In the genomic region with DNA sequence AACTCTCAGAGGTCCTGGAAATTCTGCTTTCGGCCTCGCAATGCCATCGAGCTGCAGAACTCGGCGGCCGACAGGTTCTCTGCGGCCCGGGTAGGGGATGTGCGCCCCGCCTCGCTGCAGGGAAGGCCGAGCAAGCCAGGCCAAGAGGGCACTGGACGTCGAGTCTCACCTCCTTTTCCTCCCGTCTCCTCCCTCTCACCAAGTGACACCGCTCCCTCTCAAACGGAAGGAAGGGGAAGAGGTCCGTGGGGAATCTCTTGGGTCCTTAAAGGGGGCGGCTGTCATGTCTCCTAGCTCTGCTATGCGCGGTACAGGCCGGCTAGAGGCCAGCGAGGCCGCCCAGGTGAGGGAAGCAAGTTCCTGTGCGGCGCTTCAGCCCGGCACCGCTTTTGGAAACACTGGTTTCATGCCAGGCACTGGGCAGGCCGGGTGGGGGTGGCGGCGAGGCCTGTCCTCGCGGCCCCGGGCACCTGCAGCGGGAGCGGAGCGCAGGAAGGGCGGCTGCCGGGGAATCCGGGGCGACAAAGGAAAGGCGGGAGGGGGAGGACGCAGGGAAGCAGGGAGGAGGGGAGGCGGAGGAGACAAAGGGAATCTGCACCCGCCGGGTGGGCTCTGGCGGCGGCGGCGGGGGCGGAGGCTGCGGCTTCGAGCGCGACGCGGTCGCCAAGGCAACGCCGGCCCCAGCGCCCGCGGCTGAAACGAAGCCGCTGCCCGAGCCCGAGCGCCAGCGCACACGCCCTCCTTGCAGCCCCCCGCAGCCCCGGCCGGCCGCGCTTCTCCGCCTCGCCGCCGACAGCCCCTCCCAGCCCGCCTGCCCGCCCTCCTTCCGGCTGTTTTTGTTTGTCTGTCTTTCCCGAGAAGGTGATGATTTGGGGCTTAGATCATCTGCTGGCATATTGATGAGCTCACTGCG, we compare ENCODE assay signal across 1 cellular context.
A peak's percentile ranks its signal among the peaks of the same experiment; 100 is the strongest.
TF ChIP-seq lines count a peak whose summit lies in the region.

No MANE protein-coding gene starts in this region.

TF ChIP-seq in WTC11, 78 proteins besides CTCF, POLR2A, EP300 and RAD21 (continued from another document):
- TF ChIP-seq, protein P1, sequence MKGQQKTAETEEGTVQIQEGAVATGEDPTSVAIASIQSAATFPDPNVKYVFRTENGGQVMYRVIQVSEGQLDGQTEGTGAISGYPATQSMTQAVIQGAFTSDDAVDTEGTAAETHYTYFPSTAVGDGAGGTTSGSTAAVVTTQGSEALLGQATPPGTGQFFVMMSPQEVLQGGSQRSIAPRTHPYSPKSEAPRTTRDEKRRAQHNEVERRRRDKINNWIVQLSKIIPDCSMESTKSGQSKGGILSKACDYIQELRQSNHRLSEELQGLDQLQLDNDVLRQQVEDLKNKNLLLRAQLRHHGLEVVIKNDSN (CRISPR knock-in tag; IDR thresholded peaks at IDR 0.05) = peak; percentile 27; the same call in 1 of the 2 replicates
- TF ChIP-seq ZNF219 (CRISPR knock-in tag; IDR thresholded peaks at IDR 0.05; ENCODE audit: borderline replicate concordance) (0 out of 2 replicates have a peak, but pooled peaks have one; percentile 51), FOXK1 (CRISPR knock-in tag; IDR thresholded peaks at IDR 0.05) (0 out of 2 replicates have a peak, but pooled peaks have one; percentile 2), ETV6 (CRISPR knock-in tag; IDR thresholded peaks at IDR 0.05) (0 out of 2 replicates have a peak, but pooled peaks have one; percentile 11), NR2C2 (CRISPR knock-in tag; IDR thresholded peaks at IDR 0.05) (no peak)
